24 cellular contexts compared by ENCODE assay signal in the genomic region with DNA sequence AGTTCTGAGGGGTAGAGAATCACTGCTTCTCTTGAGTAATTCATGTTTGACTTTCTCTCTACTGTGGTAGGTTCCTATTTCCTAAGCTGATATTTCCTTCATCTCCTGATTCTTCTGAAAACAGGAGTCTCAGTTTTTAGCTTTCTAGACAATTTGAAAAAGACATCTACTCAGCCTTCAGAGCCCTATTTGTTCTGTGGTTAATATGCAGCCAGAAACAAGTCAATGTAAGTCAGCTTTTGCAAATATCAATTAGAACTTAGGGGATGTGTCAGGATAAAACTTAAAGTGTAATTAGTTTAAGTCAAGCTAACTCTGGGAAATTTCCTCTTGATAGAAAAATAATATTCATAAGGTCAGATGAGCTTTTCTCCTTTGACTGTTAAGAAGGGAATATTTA. TPM values are rescaled to one million over a fixed set of nuclear protein-coding genes. Genes with fewer than 3 reads are reported as not detected.
DNase-seq lines count a peak whose midpoint lies in the region; ATAC-seq, FAIRE-seq and TF ChIP-seq lines count a peak whose summit lies in the region.
"Had no signal": no experiment of that assay in that cellular context is flagged by ENCODE, and none has a peak within 500 bp of the region (broad histone marks: within the 10 kb centered on the region; RNA-seq: fewer than 3 reads in every experiment).

No MANE protein-coding gene starts in this region.

- no peak overlapping the region for H2AFZ ChIP-seq in K562 (ENCODE audit: low read depth, low read length)

- peaks cover 3% of the 10 kb centered on the region; the same call in 1 of the 3 replicates for H3K36me3 ChIP-seq in K562 (ENCODE audit: control insufficient read depth, insufficient read depth, low read length)
- H3K36me3 ChIP-seq: BE2C, neutrophil had no signal

- H3K27me3 ChIP-seq in K562 (ENCODE audit: control insufficient read depth in 2 of 2, insufficient read depth in 2 of 2, low read length in 2 of 2), result no peaks in the 10 kb centered on the region
- H3K27me3 ChIP-seq: BE2C, esophagus muscularis mucosa, neutrophil, SJCRH30, tibial artery had no signal

- intact Hi-C loops in K562 (cut with micrococcal nuclease), result no loop called here

- H3K4me3 ChIP-seq in K562, result no peak overlapping the region
- H3K4me3 ChIP-seq: esophagus muscularis mucosa, SJCRH30, tibial artery had no signal

- no peak for TF ChIP-seq RAD21 in K562 (CRISPR knock-in tag; conservative IDR thresholded peaks at IDR 0.05 in 1 of 2, IDR thresholded peaks at IDR 0.05 in 1 of 2)

- H3K4me1 ChIP-seq in K562 (replicated peaks in 1 of 2; ENCODE audit: control insufficient read depth in 2 of 2, insufficient read depth in 2 of 2, low read length in 2 of 2), result peaks cover 2 to 9% of the 10 kb centered on the region in 2 experiments; a peak in 3 of 5 replicates

- H3K27ac Mint-ChIP-seq in HFFc6 (peak overlapping the region; percentile 81), memory B cell (peak overlapping the region; percentile 50)

- in situ Hi-C loops in K562 (cut with MboI), result no loop called here

- ATAC-seq in K562 (no peak), memory B cell (ENCODE audit: low read depth) (no peak), GM21423 (IDR thresholded peaks at IDR 0.05; ENCODE audit: unreplicated experiment) (no peak), GM18511 (IDR thresholded peaks at IDR 0.05; ENCODE audit: unreplicated experiment) (no peak)
- ATAC-seq: effector memory CD8-positive, alpha-beta T cell had no signal

- no peak for FAIRE-seq in K562 (lab: Jason Lieb, UNC)

- no TSS peak for BruUV-seq in K562 (replicated peaks; lab: Mats Ljungman, UMichigan)

- H3K36me3 Mint-ChIP-seq in HFFc6 (ENCODE audit: low read depth), result peaks cover 20% of the 10 kb centered on the region; the same call in 1 of the 2 replicates
- no peaks in the 10 kb centered on the region for H3K36me3 Mint-ChIP-seq in memory B cell

- no peaks in the 10 kb centered on the region for H3K9me3 ChIP-seq in K562 (replicated peaks; ENCODE audit: control insufficient read depth, insufficient read depth, low read depth, low read length)
- H3K9me3 ChIP-seq: BE2C, esophagus muscularis mucosa, neutrophil, SJCRH30, tibial artery had no signal

- H3K79me2 ChIP-seq in K562 (ENCODE audit: control insufficient read depth, insufficient read depth, low read length), result no peaks in the 10 kb centered on the region

- H3K27me3 Mint-ChIP-seq in HFFc6 (ENCODE audit: insufficient read depth) (peaks cover 13% of the 10 kb centered on the region), memory B cell (no peaks in the 10 kb centered on the region)
- H3K27me3 Mint-ChIP-seq: effector memory CD8-positive, alpha-beta T cell; IgD-negative memory B cell had no signal

- H3K9me3 Mint-ChIP-seq in HFFc6, result no peaks in the 10 kb centered on the region; the same call in 1 of the 2 replicates
- no peaks in the 10 kb centered on the region for H3K9me3 Mint-ChIP-seq in memory B cell
- H3K9me3 Mint-ChIP-seq: effector memory CD8-positive, alpha-beta T cell; IgD-negative memory B cell had no signal

- no peak for TF ChIP-seq EP300 in K562 (IDR thresholded peaks at IDR 0.05; ENCODE audit: low read length)

- H3K9ac ChIP-seq in K562 (ENCODE audit: insufficient read depth in 1 of 2, low read depth in 2 of 2, low read length in 2 of 2), result no peak overlapping the region

- no peak overlapping the region for H3K4me2 ChIP-seq in K562 (ENCODE audit: insufficient read depth, low read length)

- H3K27ac ChIP-seq in 22Rv1 (0 out of 2 replicates have a peak overlapping the region, but pooled peaks have one; percentile 25), K562 (ENCODE audit: extremely low read depth, low read depth, low read length) (no peak overlapping the region)
- H3K27ac ChIP-seq: neutrophil, tibial artery had no signal

- POLR2A ChIA-PET in K562 (lab: Yijun Ruan, JAX), result no interaction called here

- no peaks in the 10 kb centered on the region for H4K20me1 ChIP-seq in K562 (replicated peaks; ENCODE audit: control insufficient read depth, insufficient read depth, low read length)

- TF ChIP-seq POLR2A in K562 (conservative IDR thresholded peaks at IDR 0.05), result no peak

- CTCF ChIA-PET in K562 (lab: Yijun Ruan, JAX; ENCODE audit: low intra/inter-chr PET ratio), result no interaction called here

- no peak overlapping the region for H3K4me3 Mint-ChIP-seq in HFFc6
- H3K4me3 Mint-ChIP-seq in memory B cell, result no peak overlapping the region
- H3K4me3 Mint-ChIP-seq: effector memory CD8-positive, alpha-beta T cell had no signal

- peaks cover 60% of the 10 kb centered on the region for H3K4me1 Mint-ChIP-seq in HFFc6 (ENCODE audit: low read depth)
- peaks cover 21% of the 10 kb centered on the region for H3K4me1 Mint-ChIP-seq in memory B cell

- no peaks in the 10 kb centered on the region for H3K9me1 ChIP-seq in K562 (ENCODE audit: control insufficient read depth, insufficient read depth, low read length)

- DNase-seq in HFFc6, result no peak
- DNase-seq in K562 (ENCODE audit: extremely low read depth in 1 of 4, low spot score in 3 of 4), result no peak
- DNase-seq in memory B cell (ENCODE audit: low spot score in 2 of 2), result no peak
- DNase-seq in stimulated activated CD4-positive, alpha-beta T cell treated with anti-CD3 and anti-CD28 coated beads, Interleukin-1b, Interleukin-23, amount 100 ng/mL, for 48 hours, result no peak
- no peak for DNase-seq in SKM-1 treated with dmso at 0.1 percent for 144 hours (lab: John Stamatoyannopoulos, UW; ENCODE audit: unreplicated experiment)
- DNase-seq: activated CD4-positive, alpha-beta T cell treated with anti-CD3 and anti-CD28 coated beads, Interleukin-2, amount 50 U/mL, for 48 hours; activated CD8-positive, alpha-beta memory T cell treated with anti-CD3 and anti-CD28 coated beads, Interleukin-2, amount 50 U/mL, for 48 hours; activated naive CD4-positive, alpha-beta T cell treated with anti-CD3 and anti-CD28 coated beads, Interleukin-2, amount 50 U/mL, for 16 hours; BE2C; DMS79 treated with DMSO at 0.1 percent for 48 hours; effector memory CD8-positive, alpha-beta T cell; foreskin melanocyte; GF-D8; left cardiac atrium; NCI-H2081; SJCRH30; stimulated activated CD8-positive, alpha-beta memory T cell treated with anti-CD3 and anti-CD28 coated beads, Interleukin-4, amount 100 ng/mL, for 48 hours; tibial artery had no signal

- no peak for TF ChIP-seq CTCF in 22Rv1 (IDR thresholded peaks at IDR 0.05)
- TF ChIP-seq CTCF in HFFc6 (IDR thresholded peaks at IDR 0.05), result no peak
- TF ChIP-seq CTCF in K562 (IDR thresholded peaks at IDR 0.05 in 2 of 3, conservative IDR thresholded peaks at IDR 0.05 in 1 of 3; ENCODE audit: insufficient read depth in 2 of 3, low read depth in 1 of 3, low read length in 3 of 3), result no peak

TF ChIP-seq in K562, 482 proteins besides CTCF, POLR2A, EP300 and RAD21:
- TF ChIP-seq FOSL1 (tag; conservative IDR thresholded peaks at IDR 0.05) (0 out of 2 replicates have a peak, but pooled peaks have one; percentile 3), ZNF124 (CRISPR knock-in tag; IDR thresholded peaks at IDR 0.05) (no peak)

RNA-seq across cellular contexts. Expression of gene HACD2, which starts 21.7 kb away (rescaled TPM):
- 10 to 100 TPM; 56.6 to 85.7 (median 75.7) TPM for total RNA-seq in HFFc6 (2021; fragmentation: NEBNext Ultra II Directional; extraction: Animal tissue kit (Norgen Biotek cat#: 25700))
- 9.5 and 17.7 TPM in 2 replicates for total RNA-seq in K562 (2011; cell fraction: chromatin; rRNA removed; ENCODE audit: low replicate concordance)
- 5.0 and 6.0 TPM in 2 replicates for total RNA-seq in K562 (2011; cell fraction: nucleolus; rRNA removed)
- 9.4 and 14.8 TPM in 2 replicates for total RNA-seq in K562 (2011; cell fraction: nucleoplasm; rRNA removed)
- total RNA-seq in K562 (2014; rRNA removed) (1.3 and 2.8 TPM in 2 replicates), K562 (2014; rRNA removed; fragmentation: Illumina TruSeq; extraction: Trizol) (4.0 and 4.6 TPM in 2 replicates), K562 (2015; rRNA removed; fragmentation: Illumina TruSeq; extraction: Trizol) (3.0 and 4.2 TPM in 2 replicates), K562 (2021) (3.7 and 4.9 TPM in 2 replicates)
- polyA plus RNA-seq in K562 (2011; rRNA removed) (10.5 TPM in 2 replicates), K562 (2014; fragmentation: Illumina TruSeq; extraction: Trizol) (4.7 TPM in 2 replicates), K562 (2014; fragmentation: Nextera tagmentation; extraction: Ambion mirVana) (1 to 10 TPM; 1.3 to 1.6 TPM), K562 (2014; rRNA removed) (3.8 and 5.5 TPM in 2 replicates)
- polyA plus RNA-seq in K562 (2011; cell fraction: cytosol; rRNA removed), result 2.3 and 4.5 TPM in 2 replicates
- 8.9 and 13.4 TPM in 2 replicates for polyA plus RNA-seq in K562 (2011; cell fraction: nucleus; rRNA removed)
- polyA plus RNA-seq in K562 (2012), result 2.6 and 3.2 TPM in 2 replicates
- polyA minus RNA-seq in K562 (2011; rRNA and poly(A)+ RNA removed), result 10.6 and 11.2 TPM in 2 replicates
- 3.8 and 5.9 TPM in 2 replicates for polyA minus RNA-seq in K562 (2011; cell fraction: cytosol; rRNA and poly(A)+ RNA removed)
- polyA minus RNA-seq in K562 (2011; cell fraction: nucleus; rRNA and poly(A)+ RNA removed), result 3.9 and 7.2 TPM in 2 replicates
